Comparison of ENCODE assay signal across 1 cellular context in the genomic region with DNA sequence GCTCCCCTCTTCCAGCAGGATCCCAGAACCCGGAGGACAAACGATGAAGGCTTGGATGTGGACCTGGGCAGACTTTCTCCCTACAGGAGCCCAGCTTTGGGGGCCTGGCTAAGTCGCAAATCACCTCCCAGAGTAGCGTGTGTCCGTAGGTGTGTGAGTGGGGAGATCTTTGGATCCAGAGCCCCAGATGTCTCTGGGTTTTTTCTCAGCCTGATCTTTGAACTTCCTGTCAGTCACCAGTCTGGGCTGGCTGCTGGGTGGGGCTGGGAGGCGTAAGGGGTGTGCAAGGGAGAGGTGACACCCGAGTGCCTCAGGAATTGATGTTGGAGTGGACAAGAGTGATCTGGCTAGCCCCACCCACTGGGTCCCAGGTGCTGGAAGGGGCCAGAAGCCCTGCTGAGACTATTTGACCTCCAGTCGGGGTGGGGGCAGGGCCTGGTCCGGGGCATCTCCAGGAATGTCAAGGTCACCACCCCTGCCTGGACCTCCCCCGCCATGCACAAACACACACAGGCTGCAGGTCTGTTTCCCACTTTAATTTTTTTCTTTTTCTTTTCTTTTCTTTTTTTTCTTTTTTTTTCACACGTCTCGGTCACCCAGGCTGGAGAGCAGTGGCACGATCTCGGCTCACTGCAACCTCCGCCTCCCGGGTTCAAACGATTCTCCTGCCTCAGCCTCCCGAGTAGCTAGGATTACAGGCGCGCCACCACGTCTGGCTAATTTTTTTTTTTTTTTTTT.
TF ChIP-seq lines count a peak whose summit lies in the region.

A gene with protein sequence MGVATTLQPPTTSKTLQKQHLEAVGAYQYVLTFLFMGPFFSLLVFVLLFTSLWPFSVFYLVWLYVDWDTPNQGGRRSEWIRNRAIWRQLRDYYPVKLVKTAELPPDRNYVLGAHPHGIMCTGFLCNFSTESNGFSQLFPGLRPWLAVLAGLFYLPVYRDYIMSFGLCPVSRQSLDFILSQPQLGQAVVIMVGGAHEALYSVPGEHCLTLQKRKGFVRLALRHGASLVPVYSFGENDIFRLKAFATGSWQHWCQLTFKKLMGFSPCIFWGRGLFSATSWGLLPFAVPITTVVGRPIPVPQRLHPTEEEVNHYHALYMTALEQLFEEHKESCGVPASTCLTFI (minus strand): TSS at position 175 of the 738 bp plus-strand sequence. CDS start 182 bp downstream, outside the sequence.

TF ChIP-seq in HepG2, 621 proteins besides CTCF, POLR2A, EP300 and RAD21 (continued from another document and continues in another):
- TF ChIP-seq, protein P1, sequence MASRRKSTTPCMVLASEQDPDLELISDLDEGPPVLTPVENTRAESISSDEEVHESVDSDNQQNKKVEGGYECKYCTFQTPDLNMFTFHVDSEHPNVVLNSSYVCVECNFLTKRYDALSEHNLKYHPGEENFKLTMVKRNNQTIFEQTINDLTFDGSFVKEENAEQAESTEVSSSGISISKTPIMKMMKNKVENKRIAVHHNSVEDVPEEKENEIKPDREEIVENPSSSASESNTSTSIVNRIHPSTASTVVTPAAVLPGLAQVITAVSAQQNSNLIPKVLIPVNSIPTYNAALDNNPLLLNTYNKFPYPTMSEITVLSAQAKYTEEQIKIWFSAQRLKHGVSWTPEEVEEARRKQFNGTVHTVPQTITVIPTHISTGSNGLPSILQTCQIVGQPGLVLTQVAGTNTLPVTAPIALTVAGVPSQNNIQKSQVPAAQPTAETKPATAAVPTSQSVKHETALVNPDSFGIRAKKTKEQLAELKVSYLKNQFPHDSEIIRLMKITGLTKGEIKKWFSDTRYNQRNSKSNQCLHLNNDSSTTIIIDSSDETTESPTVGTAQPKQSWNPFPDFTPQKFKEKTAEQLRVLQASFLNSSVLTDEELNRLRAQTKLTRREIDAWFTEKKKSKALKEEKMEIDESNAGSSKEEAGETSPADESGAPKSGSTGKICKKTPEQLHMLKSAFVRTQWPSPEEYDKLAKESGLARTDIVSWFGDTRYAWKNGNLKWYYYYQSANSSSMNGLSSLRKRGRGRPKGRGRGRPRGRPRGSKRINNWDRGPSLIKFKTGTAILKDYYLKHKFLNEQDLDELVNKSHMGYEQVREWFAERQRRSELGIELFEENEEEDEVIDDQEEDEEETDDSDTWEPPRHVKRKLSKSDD (CRISPR knock-in tag; IDR thresholded peaks at IDR 0.05; ENCODE audit: low read depth) = no peak
- no peak for TF ChIP-seq RFX5 (IDR thresholded peaks at IDR 0.05; ENCODE audit: low read depth, low read length)
- TF ChIP-seq RNF219 (CRISPR knock-in tag; IDR thresholded peaks at IDR 0.05) = peak; percentile 51; the same call in 1 of the 2 replicates
- TF ChIP-seq U2AF2 (IDR thresholded peaks at IDR 0.05; ENCODE audit: low read depth, low read length) = peak; percentile 83; the same call in 1 of the 2 replicates
- peak; percentile 90; the same call in 1 of the 2 replicates for TF ChIP-seq NCOR1 (IDR thresholded peaks at IDR 0.05; ENCODE audit: borderline replicate concordance, low read length)
- TF ChIP-seq BCLAF1 (IDR thresholded peaks at IDR 0.05) = no peak
- TF ChIP-seq ZBTB26 (CRISPR knock-in tag; IDR thresholded peaks at IDR 0.05; ENCODE audit: borderline replicate concordance) = peak; percentile 23; the same call in 1 of the 2 replicates
- peak; percentile 99 for TF ChIP-seq TEAD3 (CRISPR knock-in tag; optimal IDR thresholded peaks at IDR 0.05; ENCODE audit: borderline replicate concordance)
- peak; percentile 58; the same call in 1 of the 2 replicates for TF ChIP-seq E2F2 (CRISPR knock-in tag; IDR thresholded peaks at IDR 0.05; ENCODE audit: borderline replicate concordance)
- 0 out of 2 replicates have a peak, but pooled peaks have one; percentile 29 for TF ChIP-seq CEBPG (CRISPR knock-in tag; IDR thresholded peaks at IDR 0.05)
- TF ChIP-seq ZNF788 (CRISPR knock-in tag; IDR thresholded peaks at IDR 0.05; ENCODE audit: borderline replicate concordance) = peak; percentile 80
- peak; percentile 42; the same call in 1 of the 2 replicates for TF ChIP-seq RFXAP (CRISPR knock-in tag; IDR thresholded peaks at IDR 0.05; ENCODE audit: borderline replicate concordance)
- TF ChIP-seq, protein P2, sequence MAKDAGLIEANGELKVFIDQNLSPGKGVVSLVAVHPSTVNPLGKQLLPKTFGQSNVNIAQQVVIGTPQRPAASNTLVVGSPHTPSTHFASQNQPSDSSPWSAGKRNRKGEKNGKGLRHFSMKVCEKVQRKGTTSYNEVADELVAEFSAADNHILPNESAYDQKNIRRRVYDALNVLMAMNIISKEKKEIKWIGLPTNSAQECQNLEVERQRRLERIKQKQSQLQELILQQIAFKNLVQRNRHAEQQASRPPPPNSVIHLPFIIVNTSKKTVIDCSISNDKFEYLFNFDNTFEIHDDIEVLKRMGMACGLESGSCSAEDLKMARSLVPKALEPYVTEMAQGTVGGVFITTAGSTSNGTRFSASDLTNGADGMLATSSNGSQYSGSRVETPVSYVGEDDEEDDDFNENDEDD (CRISPR knock-in tag; IDR thresholded peaks at IDR 0.05; ENCODE audit: borderline replicate concordance) = peak; percentile 67; the same call in 1 of the 2 replicates
- peak; percentile 53; the same call in 1 of the 2 replicates for TF ChIP-seq SIN3A (IDR thresholded peaks at IDR 0.05; ENCODE audit: borderline replicate concordance, low read depth, low read length)
- no peak for TF ChIP-seq IKZF1 (IDR thresholded peaks at IDR 0.05)
- TF ChIP-seq RXRB (CRISPR knock-in tag; IDR thresholded peaks at IDR 0.05; ENCODE audit: borderline replicate concordance) = peak; percentile 89
- TF ChIP-seq NR2F6 (IDR thresholded peaks at IDR 0.05) = peak; percentile 96
- TF ChIP-seq NR2F6 (CRISPR knock-in tag; IDR thresholded peaks at IDR 0.05) = peak; percentile 97
- peak; percentile 23; the same call in 1 of the 2 replicates for TF ChIP-seq ZFP36L1 (CRISPR knock-in tag; IDR thresholded peaks at IDR 0.05)
- TF ChIP-seq, protein P3, sequence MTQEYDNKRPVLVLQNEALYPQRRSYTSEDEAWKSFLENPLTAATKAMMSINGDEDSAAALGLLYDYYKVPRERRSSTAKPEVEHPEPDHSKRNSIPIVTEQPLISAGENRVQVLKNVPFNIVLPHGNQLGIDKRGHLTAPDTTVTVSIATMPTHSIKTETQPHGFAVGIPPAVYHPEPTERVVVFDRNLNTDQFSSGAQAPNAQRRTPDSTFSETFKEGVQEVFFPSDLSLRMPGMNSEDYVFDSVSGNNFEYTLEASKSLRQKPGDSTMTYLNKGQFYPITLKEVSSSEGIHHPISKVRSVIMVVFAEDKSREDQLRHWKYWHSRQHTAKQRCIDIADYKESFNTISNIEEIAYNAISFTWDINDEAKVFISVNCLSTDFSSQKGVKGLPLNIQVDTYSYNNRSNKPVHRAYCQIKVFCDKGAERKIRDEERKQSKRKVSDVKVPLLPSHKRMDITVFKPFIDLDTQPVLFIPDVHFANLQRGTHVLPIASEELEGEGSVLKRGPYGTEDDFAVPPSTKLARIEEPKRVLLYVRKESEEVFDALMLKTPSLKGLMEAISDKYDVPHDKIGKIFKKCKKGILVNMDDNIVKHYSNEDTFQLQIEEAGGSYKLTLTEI (CRISPR knock-in tag; conservative IDR thresholded peaks at IDR 0.05) = no peak
- TF ChIP-seq TBX2 (CRISPR knock-in tag; IDR thresholded peaks at IDR 0.05; ENCODE audit: borderline replicate concordance) = peak; percentile 92
- TF ChIP-seq, protein P4, sequence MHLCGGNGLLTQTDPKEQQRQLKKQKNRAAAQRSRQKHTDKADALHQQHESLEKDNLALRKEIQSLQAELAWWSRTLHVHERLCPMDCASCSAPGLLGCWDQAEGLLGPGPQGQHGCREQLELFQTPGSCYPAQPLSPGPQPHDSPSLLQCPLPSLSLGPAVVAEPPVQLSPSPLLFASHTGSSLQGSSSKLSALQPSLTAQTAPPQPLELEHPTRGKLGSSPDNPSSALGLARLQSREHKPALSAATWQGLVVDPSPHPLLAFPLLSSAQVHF (CRISPR knock-in tag; IDR thresholded peaks at IDR 0.05) = no peak
- peak; percentile 32; the same call in 1 of the 2 replicates for TF ChIP-seq YEATS2 (CRISPR knock-in tag; IDR thresholded peaks at IDR 0.05; ENCODE audit: borderline replicate concordance)
- TF ChIP-seq, protein P5, sequence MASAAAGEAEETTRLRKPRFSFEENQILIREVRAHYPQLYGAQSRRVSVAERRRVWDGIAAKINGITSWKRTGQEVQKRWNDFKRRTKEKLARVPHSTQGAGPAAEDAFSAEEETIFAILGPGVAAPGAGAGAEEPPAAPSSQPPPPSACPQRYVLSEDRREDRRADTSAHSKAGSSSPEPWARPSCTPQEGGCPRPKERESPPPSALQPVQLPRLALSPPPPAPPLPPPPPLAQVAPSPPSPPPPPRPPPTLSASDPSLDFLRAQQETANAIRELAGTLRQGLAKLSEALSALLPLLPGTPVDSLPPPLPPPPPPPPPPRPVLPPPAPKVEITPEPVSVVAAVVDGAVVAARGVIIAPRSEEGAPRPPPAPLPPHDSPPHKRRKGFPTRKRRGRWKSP (CRISPR knock-in tag; IDR thresholded peaks at IDR 0.05) = peak; percentile 57; the same call in 1 of the 2 replicates
- peak in 1 of 2 experiments; percentile 72; a peak in 2 of 4 replicates for TF ChIP-seq KLF16 (CRISPR knock-in tag; IDR thresholded peaks at IDR 0.05)
- TF ChIP-seq KDM2A (CRISPR knock-in tag; IDR thresholded peaks at IDR 0.05; ENCODE audit: borderline replicate concordance, low read depth) = peak; percentile 38; the same call in 1 of the 2 replicates
- TF ChIP-seq ETS1 (CRISPR knock-in tag; IDR thresholded peaks at IDR 0.05) = peak; percentile 16; the same call in 1 of the 2 replicates
- TF ChIP-seq CHCHD3 (CRISPR knock-in tag; IDR thresholded peaks at IDR 0.05) = no peak
- TF ChIP-seq, protein P6, sequence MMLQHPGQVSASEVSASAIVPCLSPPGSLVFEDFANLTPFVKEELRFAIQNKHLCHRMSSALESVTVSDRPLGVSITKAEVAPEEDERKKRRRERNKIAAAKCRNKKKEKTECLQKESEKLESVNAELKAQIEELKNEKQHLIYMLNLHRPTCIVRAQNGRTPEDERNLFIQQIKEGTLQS (CRISPR knock-in tag; IDR thresholded peaks at IDR 0.05) = peak; percentile 23; the same call in 1 of the 2 replicates
- peak; percentile 76; the same call in 1 of the 2 replicates for TF ChIP-seq SPEN (CRISPR knock-in tag; IDR thresholded peaks at IDR 0.05; ENCODE audit: low read depth)
